1 cellular context compared by ENCODE assay signal in genomic region chr7:29723599-29723998, GRCh38.
A peak's percentile ranks its signal among the peaks of the same experiment; 100 is the strongest.
TF ChIP-seq lines count a peak whose summit lies in the region.

No MANE protein-coding gene starts in this region.

TF ChIP-seq in K562, 482 proteins besides CTCF, POLR2A, EP300 and RAD21 (continued from another document):
- TF ChIP-seq ELK1 (CRISPR knock-in tag; IDR thresholded peaks at IDR 0.05), result no peak
- TF ChIP-seq, protein P1, sequence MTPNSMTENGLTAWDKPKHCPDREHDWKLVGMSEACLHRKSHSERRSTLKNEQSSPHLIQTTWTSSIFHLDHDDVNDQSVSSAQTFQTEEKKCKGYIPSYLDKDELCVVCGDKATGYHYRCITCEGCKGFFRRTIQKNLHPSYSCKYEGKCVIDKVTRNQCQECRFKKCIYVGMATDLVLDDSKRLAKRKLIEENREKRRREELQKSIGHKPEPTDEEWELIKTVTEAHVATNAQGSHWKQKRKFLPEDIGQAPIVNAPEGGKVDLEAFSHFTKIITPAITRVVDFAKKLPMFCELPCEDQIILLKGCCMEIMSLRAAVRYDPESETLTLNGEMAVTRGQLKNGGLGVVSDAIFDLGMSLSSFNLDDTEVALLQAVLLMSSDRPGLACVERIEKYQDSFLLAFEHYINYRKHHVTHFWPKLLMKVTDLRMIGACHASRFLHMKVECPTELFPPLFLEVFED (CRISPR knock-in tag; conservative IDR thresholded peaks at IDR 0.05), result peak; percentile 26; the same call in 1 of the 2 replicates
- peak in 1 of 2 experiments; percentile 18; a peak in 1 of 4 replicates for TF ChIP-seq TRIM24 (IDR thresholded peaks at IDR 0.05)
- TF ChIP-seq ZNF707 (CRISPR knock-in tag; conservative IDR thresholded peaks at IDR 0.05), result no peak
- no peak for TF ChIP-seq TAF7 (tag; IDR thresholded peaks at IDR 0.05)
- 0 out of 4 replicates have a peak, but pooled peaks of 1 of the 2 experiments have one; percentile 15 for TF ChIP-seq HDAC1 (IDR thresholded peaks at IDR 0.05)
- TF ChIP-seq MLLT1 (IDR thresholded peaks at IDR 0.05), result peak; percentile 49 to 64; a peak in 3 of 4 replicates
- no peak for TF ChIP-seq ZNF24 (IDR thresholded peaks at IDR 0.05)
- TF ChIP-seq OTX1 (CRISPR knock-in tag; IDR thresholded peaks at IDR 0.05), result peak; percentile 82; the same call in 1 of the 2 replicates
- TF ChIP-seq, protein P2, sequence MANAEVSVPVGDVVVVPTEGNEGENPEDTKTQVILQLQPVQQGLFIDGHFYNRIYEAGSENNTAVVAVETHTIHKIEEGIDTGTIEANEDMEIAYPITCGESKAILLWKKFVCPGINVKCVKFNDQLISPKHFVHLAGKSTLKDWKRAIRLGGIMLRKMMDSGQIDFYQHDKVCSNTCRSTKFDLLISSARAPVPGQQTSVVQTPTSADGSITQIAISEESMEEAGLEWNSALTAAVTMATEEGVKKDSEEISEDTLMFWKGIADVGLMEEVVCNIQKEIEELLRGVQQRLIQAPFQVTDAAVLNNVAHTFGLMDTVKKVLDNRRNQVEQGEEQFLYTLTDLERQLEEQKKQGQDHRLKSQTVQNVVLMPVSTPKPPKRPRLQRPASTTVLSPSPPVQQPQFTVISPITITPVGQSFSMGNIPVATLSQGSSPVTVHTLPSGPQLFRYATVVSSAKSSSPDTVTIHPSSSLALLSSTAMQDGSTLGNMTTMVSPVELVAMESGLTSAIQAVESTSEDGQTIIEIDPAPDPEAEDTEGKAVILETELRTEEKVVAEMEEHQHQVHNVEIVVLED (CRISPR knock-in tag; IDR thresholded peaks at IDR 0.05), result no peak
- TF ChIP-seq RB1 (IDR thresholded peaks at IDR 0.05; ENCODE audit: low read depth), result no peak
- no peak for TF ChIP-seq KAT7 (CRISPR knock-in tag; IDR thresholded peaks at IDR 0.05; ENCODE audit: borderline replicate concordance)
- TF ChIP-seq NFIC (IDR thresholded peaks at IDR 0.05), result 0 out of 2 replicates have a peak, but pooled peaks have one; percentile 9
- TF ChIP-seq SUPT5H (IDR thresholded peaks at IDR 0.05), result no peak
- TF ChIP-seq KHSRP (IDR thresholded peaks at IDR 0.05), result 0 out of 2 replicates have a peak, but pooled peaks have one; percentile 21
- TF ChIP-seq LARP7 (IDR thresholded peaks at IDR 0.05), result peak; percentile 82; the same call in 1 of the 2 replicates
- TF ChIP-seq ZNF695 (CRISPR knock-in tag; IDR thresholded peaks at IDR 0.05), result no peak
- TF ChIP-seq, protein P3, sequence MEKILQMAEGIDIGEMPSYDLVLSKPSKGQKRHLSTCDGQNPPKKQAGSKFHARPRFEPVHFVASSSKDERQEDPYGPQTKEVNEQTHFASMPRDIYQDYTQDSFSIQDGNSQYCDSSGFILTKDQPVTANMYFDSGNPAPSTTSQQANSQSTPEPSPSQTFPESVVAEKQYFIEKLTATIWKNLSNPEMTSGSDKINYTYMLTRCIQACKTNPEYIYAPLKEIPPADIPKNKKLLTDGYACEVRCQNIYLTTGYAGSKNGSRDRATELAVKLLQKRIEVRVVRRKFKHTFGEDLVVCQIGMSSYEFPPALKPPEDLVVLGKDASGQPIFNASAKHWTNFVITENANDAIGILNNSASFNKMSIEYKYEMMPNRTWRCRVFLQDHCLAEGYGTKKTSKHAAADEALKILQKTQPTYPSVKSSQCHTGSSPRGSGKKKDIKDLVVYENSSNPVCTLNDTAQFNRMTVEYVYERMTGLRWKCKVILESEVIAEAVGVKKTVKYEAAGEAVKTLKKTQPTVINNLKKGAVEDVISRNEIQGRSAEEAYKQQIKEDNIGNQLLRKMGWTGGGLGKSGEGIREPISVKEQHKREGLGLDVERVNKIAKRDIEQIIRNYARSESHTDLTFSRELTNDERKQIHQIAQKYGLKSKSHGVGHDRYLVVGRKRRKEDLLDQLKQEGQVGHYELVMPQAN (IDR thresholded peaks at IDR 0.05; ENCODE audit: borderline replicate concordance), result peak; percentile 32; the same call in 1 of the 2 replicates
- TF ChIP-seq GATAD2A (IDR thresholded peaks at IDR 0.05), result no peak
- TF ChIP-seq, protein P4, sequence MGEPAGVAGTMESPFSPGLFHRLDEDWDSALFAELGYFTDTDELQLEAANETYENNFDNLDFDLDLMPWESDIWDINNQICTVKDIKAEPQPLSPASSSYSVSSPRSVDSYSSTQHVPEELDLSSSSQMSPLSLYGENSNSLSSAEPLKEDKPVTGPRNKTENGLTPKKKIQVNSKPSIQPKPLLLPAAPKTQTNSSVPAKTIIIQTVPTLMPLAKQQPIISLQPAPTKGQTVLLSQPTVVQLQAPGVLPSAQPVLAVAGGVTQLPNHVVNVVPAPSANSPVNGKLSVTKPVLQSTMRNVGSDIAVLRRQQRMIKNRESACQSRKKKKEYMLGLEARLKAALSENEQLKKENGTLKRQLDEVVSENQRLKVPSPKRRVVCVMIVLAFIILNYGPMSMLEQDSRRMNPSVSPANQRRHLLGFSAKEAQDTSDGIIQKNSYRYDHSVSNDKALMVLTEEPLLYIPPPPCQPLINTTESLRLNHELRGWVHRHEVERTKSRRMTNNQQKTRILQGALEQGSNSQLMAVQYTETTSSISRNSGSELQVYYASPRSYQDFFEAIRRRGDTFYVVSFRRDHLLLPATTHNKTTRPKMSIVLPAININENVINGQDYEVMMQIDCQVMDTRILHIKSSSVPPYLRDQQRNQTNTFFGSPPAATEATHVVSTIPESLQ (CRISPR knock-in tag; IDR thresholded peaks at IDR 0.05), result no peak
- TF ChIP-seq, protein P5, sequence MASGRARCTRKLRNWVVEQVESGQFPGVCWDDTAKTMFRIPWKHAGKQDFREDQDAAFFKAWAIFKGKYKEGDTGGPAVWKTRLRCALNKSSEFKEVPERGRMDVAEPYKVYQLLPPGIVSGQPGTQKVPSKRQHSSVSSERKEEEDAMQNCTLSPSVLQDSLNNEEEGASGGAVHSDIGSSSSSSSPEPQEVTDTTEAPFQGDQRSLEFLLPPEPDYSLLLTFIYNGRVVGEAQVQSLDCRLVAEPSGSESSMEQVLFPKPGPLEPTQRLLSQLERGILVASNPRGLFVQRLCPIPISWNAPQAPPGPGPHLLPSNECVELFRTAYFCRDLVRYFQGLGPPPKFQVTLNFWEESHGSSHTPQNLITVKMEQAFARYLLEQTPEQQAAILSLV (tag; IDR thresholded peaks at IDR 0.05), result no peak
- TF ChIP-seq CHD4 (IDR thresholded peaks at IDR 0.05; ENCODE audit: insufficient read depth, insufficient replicate concordance, low read depth, low read length, poor library complexity, severe bottlenecking), result no peak
- no peak for TF ChIP-seq ZNF23 (CRISPR knock-in tag; IDR thresholded peaks at IDR 0.05)
- peak; percentile 75 for TF ChIP-seq ELF4 (CRISPR knock-in tag; IDR thresholded peaks at IDR 0.05)
- TF ChIP-seq NR2C1 (IDR thresholded peaks at IDR 0.05), result no peak
- TF ChIP-seq NR2C1 (tag; IDR thresholded peaks at IDR 0.05), result no peak
- no peak for TF ChIP-seq NCOA6 (IDR thresholded peaks at IDR 0.05)
- peak; percentile 89; the same call in 1 of the 2 replicates for TF ChIP-seq MCM3 (IDR thresholded peaks at IDR 0.05)
- no peak for TF ChIP-seq FOXK1 (CRISPR knock-in tag; IDR thresholded peaks at IDR 0.05; ENCODE audit: borderline replicate concordance)
